In genomic region chr10:110150981-110151380, GRCh38 we compare ENCODE assay signal across 18 cellular contexts. TPM values are rescaled to one million over a fixed set of nuclear protein-coding genes. Genes with fewer than 3 reads are reported as not detected.
A peak's percentile ranks its signal among the peaks of the same experiment; 100 is the strongest.
DNase-seq lines count a peak whose midpoint lies in the region; ATAC-seq and TF ChIP-seq lines count a peak whose summit lies in the region.
"Had no signal": no experiment of that assay in that cellular context is flagged by ENCODE, and none has a peak within 500 bp of the region (broad histone marks: within the 10 kb centered on the region; RNA-seq: fewer than 3 reads in every experiment).

No MANE protein-coding gene starts in this region.

- no peak for TF ChIP-seq EP300 in sigmoid colon (IDR thresholded peaks at IDR 0.05)

- H3K4me3 Mint-ChIP-seq in stimulated activated naive CD8-positive, alpha-beta T cell treated with anti-CD3 and anti-CD28 coated beads, Interleukin-15, amount 100 ng/mL, for 72 hours = no peak overlapping the region
- H3K4me3 Mint-ChIP-seq in nephron progenitor cell = no peak overlapping the region
- H3K4me3 Mint-ChIP-seq: CD8-positive, alpha-beta memory T cell; IgD-negative memory B cell had no signal

- no peak for DNase-seq in stimulated activated naive CD8-positive, alpha-beta T cell treated with anti-CD3 and anti-CD28 coated beads, Interleukin-15, Interleukin-2, amounts not matched to agents 100 U/mL and 50 U/mL, for 24 hours
- no peak for DNase-seq in stimulated activated naive CD8-positive, alpha-beta T cell treated with anti-CD3 and anti-CD28 coated beads, Interleukin-15, amount 100 ng/mL, for 72 hours
- no peak for DNase-seq in colonic mucosa
- DNase-seq in nephron progenitor cell = no peak
- DNase-seq in sigmoid colon = no peak
- no peak for DNase-seq in stimulated activated naive CD4-positive, alpha-beta T cell (lab: John Stamatoyannopoulos, UW)
- DNase-seq: CD8-positive, alpha-beta memory T cell; Kasumi-1; MG63; NCI-H446; NK-92 treated with Interleukin-12 subunit alpha and Interleukin-12 subunit beta, amount 100 ng/mL, for 24 hours had no signal

- peaks cover 8% of the 10 kb centered on the region for H3K4me1 Mint-ChIP-seq in stimulated activated naive CD8-positive, alpha-beta T cell treated with anti-CD3 and anti-CD28 coated beads, Interleukin-15, amount 100 ng/mL, for 72 hours
- H3K4me1 Mint-ChIP-seq in nephron progenitor cell = peaks cover 59% of the 10 kb centered on the region

- H3K27me3 Mint-ChIP-seq in stimulated activated naive CD8-positive, alpha-beta T cell treated with anti-CD3 and anti-CD28 coated beads, Interleukin-15, amount 100 ng/mL, for 72 hours = peaks cover 96% of the 10 kb centered on the region
- H3K27me3 Mint-ChIP-seq in nephron progenitor cell (ENCODE audit: low read depth, poor library complexity) = peaks cover 15% of the 10 kb centered on the region

- no peaks in the 10 kb centered on the region for H3K36me3 Mint-ChIP-seq in nephron progenitor cell (ENCODE audit: low read depth)
- H3K36me3 Mint-ChIP-seq: CD8-positive, alpha-beta memory T cell; IgD-negative memory B cell had no signal

- H3K27ac Mint-ChIP-seq in stimulated activated naive CD8-positive, alpha-beta T cell treated with anti-CD3 and anti-CD28 coated beads, Interleukin-15, amount 100 ng/mL, for 72 hours = no peak overlapping the region
- peak overlapping the region; percentile 57 for H3K27ac Mint-ChIP-seq in nephron progenitor cell
- H3K27ac Mint-ChIP-seq: CD8-positive, alpha-beta memory T cell had no signal

- H3K36me3 ChIP-seq in colonic mucosa (no peaks in the 10 kb centered on the region), sigmoid colon (no peaks in the 10 kb centered on the region)
- H3K36me3 ChIP-seq: BLaER1, MG63, Peyer's patch had no signal

- H3K9ac ChIP-seq in colonic mucosa (ENCODE audit: low read depth in 2 of 2, low read length in 2 of 2) = peak overlapping the region; percentile 57 to 75
- H3K9ac ChIP-seq: BLaER1 had no signal

- peak; percentile 21 for ATAC-seq in stimulated activated naive CD8-positive, alpha-beta T cell treated with anti-CD3 and anti-CD28 coated beads, Interleukin-15, Interleukin-2, amounts not matched to agents 100 U/mL and 50 U/mL, for 24 hours
- ATAC-seq in stimulated activated naive CD8-positive, alpha-beta T cell treated with anti-CD3 and anti-CD28 coated beads, Interleukin-15, amount 100 ng/mL, for 72 hours = no peak
- ATAC-seq in HG02885 (IDR thresholded peaks at IDR 0.05; ENCODE audit: poor library complexity, unreplicated experiment) = no peak
- no peak for ATAC-seq in GM21381 (IDR thresholded peaks at IDR 0.05; ENCODE audit: unreplicated experiment)

- peak overlapping the region; percentile 11 for H3K4me3 ChIP-seq in colonic mucosa
- H3K4me3 ChIP-seq in sigmoid colon = no peak overlapping the region
- H3K4me3 ChIP-seq: BLaER1, MG63, SJSA1 had no signal

- no peaks in the 10 kb centered on the region for H3K9me3 ChIP-seq in colonic mucosa
- H3K9me3 ChIP-seq in sigmoid colon = no peaks in the 10 kb centered on the region
- H3K9me3 ChIP-seq: BLaER1, MG63, Peyer's patch, SJSA1 had no signal

- intact Hi-C loops in colonic mucosa (cut with DNase I) = no loop called here
- intact Hi-C loops in sigmoid colon (cut with DNase I) = no loop called here

- no peak for TF ChIP-seq POLR2A in sigmoid colon (IDR thresholded peaks at IDR 0.05)

- peak overlapping the region; percentile 47 for H3K27ac ChIP-seq in colonic mucosa
- no peak overlapping the region for H3K27ac ChIP-seq in sigmoid colon
- H3K27ac ChIP-seq: BLaER1, HL-60, SJSA1 had no signal

- H3K27me3 ChIP-seq in colonic mucosa (no peaks in the 10 kb centered on the region), sigmoid colon (no peaks in the 10 kb centered on the region)
- H3K27me3 ChIP-seq: MG63, Peyer's patch, SJSA1 had no signal

- 66 to 71% methylated on average over 6 of the region's 6 CpGs for WGBS in sigmoid colon, 2 donors

- TF ChIP-seq CTCF in colonic mucosa (IDR thresholded peaks at IDR 0.05) (no peak), nephron progenitor cell (IDR thresholded peaks at IDR 0.05) (no peak), sigmoid colon (IDR thresholded peaks at IDR 0.05) (no peak)

- no peaks in the 10 kb centered on the region for H3K9me3 Mint-ChIP-seq in stimulated activated naive CD8-positive, alpha-beta T cell treated with anti-CD3 and anti-CD28 coated beads, Interleukin-15, amount 100 ng/mL, for 72 hours
- no peaks in the 10 kb centered on the region for H3K9me3 Mint-ChIP-seq in nephron progenitor cell
- H3K9me3 Mint-ChIP-seq: CD8-positive, alpha-beta memory T cell; IgD-negative memory B cell had no signal

- peaks cover 4% of the 10 kb centered on the region for H3K4me1 ChIP-seq in colonic mucosa
- H3K4me1 ChIP-seq in sigmoid colon = no peaks in the 10 kb centered on the region

RNA-seq across cellular contexts. Expression of gene MXI1, which starts 56.4 kb away (rescaled TPM):
- total RNA-seq in colonic mucosa (100 to 1,000 TPM in 1 of 2 donors, 10 to 100 TPM in 1; 58.0 to 304 TPM), sigmoid colon (100 to 1,000 TPM in 3 of 4 donors, 10 to 100 TPM in 1; 92.0 to 148 (median 107) TPM)
- 10 to 100 TPM; 52.2 to 84.7 (median 84.2) TPM for polyA plus RNA-seq in sigmoid colon
